Comparison of ENCODE assay signal across 23 cellular contexts in genomic region chr18:5632041-5632440, GRCh38.
"Had no signal": no experiment of that assay in that cellular context is flagged by ENCODE, and none has a peak within 500 bp of the region (broad histone marks: within the 10 kb centered on the region; RNA-seq: fewer than 3 reads in every experiment).

No MANE protein-coding gene starts in this region.

- H3K27me3 ChIP-seq: colonic mucosa had no signal

- DNase-seq: colonic mucosa; cortex of kidney; dermis blood vessel endothelial cell; dorsolateral prefrontal cortex; effector CD4-positive, alpha-beta T cell; effector CD8-positive, alpha-beta T cell; effector memory CD4-positive, alpha-beta T cell; effector memory CD8-positive, alpha-beta T cell; endodermal cell; erythroblast; esophagus squamous epithelium; foreskin fibroblast; foreskin keratinocyte; foreskin melanocyte; gastrocnemius medialis; glutamatergic neuron; head of caudate nucleus; heart left ventricle; heart right ventricle had no signal

- H3K9me3 ChIP-seq: colonic mucosa, esophagus muscularis mucosa, esophagus squamous epithelium, gastrocnemius medialis, gastroesophageal sphincter, heart left ventricle, heart right ventricle had no signal

- H3K4me3 ChIP-seq: colonic mucosa, coronary artery, dorsolateral prefrontal cortex, esophagus muscularis mucosa, esophagus squamous epithelium, gastrocnemius medialis, gastroesophageal sphincter, heart left ventricle, heart right ventricle had no signal

- H3K36me3 ChIP-seq: colonic mucosa, esophagus muscularis mucosa, esophagus squamous epithelium, gastrocnemius medialis, gastroesophageal sphincter, heart left ventricle, heart right ventricle had no signal

- H3K4me1 ChIP-seq: foreskin keratinocyte had no signal

- H3K27ac ChIP-seq: colonic mucosa, coronary artery, epithelial cell of prostate, esophagus muscularis mucosa, esophagus squamous epithelium, foreskin keratinocyte, gastrocnemius medialis, gastroesophageal sphincter, heart left ventricle, heart right ventricle had no signal
